25 cellular contexts compared by ENCODE assay signal in genomic region chrX:148492057-148492456, GRCh38. TPM values are rescaled to one million over a fixed set of nuclear protein-coding genes. Genes with fewer than 3 reads are reported as not detected.
DNase-seq lines count a peak whose midpoint lies in the region; ATAC-seq, FAIRE-seq and TF ChIP-seq lines count a peak whose summit lies in the region.
"Had no signal": no experiment of that assay in that cellular context is flagged by ENCODE, and none has a peak within 500 bp of the region (broad histone marks: within the 10 kb centered on the region; RNA-seq: fewer than 3 reads in every experiment).

No MANE protein-coding gene starts in this region.

- H3K9ac ChIP-seq in HepG2 (ENCODE audit: insufficient read depth, low read depth, low read length) (no peak overlapping the region), Loucy (ENCODE audit: low read depth, low read length, poor library complexity, severe bottlenecking) (no peak overlapping the region)
- H3K9ac ChIP-seq: BLaER1 had no signal

- TF ChIP-seq RAD21 in HepG2 (CRISPR knock-in tag; IDR thresholded peaks at IDR 0.05), result no peak

- H3K27ac ChIP-seq in HepG2 (ENCODE audit: extremely low read length, insufficient read depth, low read length), result no peak overlapping the region
- no peak overlapping the region for H3K27ac ChIP-seq in right lobe of liver
- no peak overlapping the region for H3K27ac ChIP-seq in left lung
- H3K27ac ChIP-seq: 22Rv1, BLaER1 had no signal

- no peak for TF ChIP-seq POLR2A in HepG2 (IDR thresholded peaks at IDR 0.05; ENCODE audit: insufficient read depth in 1 of 2, low read depth in 2 of 2, low read length in 2 of 2)
- TF ChIP-seq POLR2A in right lobe of liver (IDR thresholded peaks at IDR 0.05), result no peak

- no peaks in the 10 kb centered on the region for H3K36me3 Mint-ChIP-seq in activated T-helper 1 cell treated with anti-CD3 and anti-CD28 coated beads, Interleukin-12 subunit alpha, Interleukin-12 subunit beta, Interleukin-2, Interleukin-4 antibody, amounts not matched to agents 30 ng/mL and 10 ng/mL and 1 ng/mL, durations not matched to agents 14 hours and 24 hours and 36 hours (ENCODE audit: low read depth)
- H3K36me3 Mint-ChIP-seq: CD14-positive monocyte; CD4-positive, alpha-beta memory T cell; CD4-positive, CD25-positive, alpha-beta regulatory T cell; CD8-positive, alpha-beta memory T cell had no signal

- peaks cover 1% of the 10 kb centered on the region for H3K27me3 Mint-ChIP-seq in activated T-helper 1 cell treated with anti-CD3 and anti-CD28 coated beads, Interleukin-12 subunit alpha, Interleukin-12 subunit beta, Interleukin-2, Interleukin-4 antibody, amounts not matched to agents 30 ng/mL and 10 ng/mL and 1 ng/mL, durations not matched to agents 14 hours and 24 hours and 36 hours (ENCODE audit: insufficient read depth)
- H3K27me3 Mint-ChIP-seq: CD4-positive, alpha-beta memory T cell; CD4-positive, CD25-positive, alpha-beta regulatory T cell had no signal

- H3K4me3 Mint-ChIP-seq in activated T-helper 1 cell treated with anti-CD3 and anti-CD28 coated beads, Interleukin-12 subunit alpha, Interleukin-12 subunit beta, Interleukin-2, Interleukin-4 antibody, amounts not matched to agents 30 ng/mL and 10 ng/mL and 1 ng/mL, durations not matched to agents 14 hours and 24 hours and 36 hours, result no peak overlapping the region
- H3K4me3 Mint-ChIP-seq: CD14-positive monocyte; CD4-positive, CD25-positive, alpha-beta regulatory T cell; CD8-positive, alpha-beta memory T cell had no signal

- POLR2A ChIA-PET in HepG2 (lab: Yijun Ruan, JAX), result no interaction called here

- H4K20me1 ChIP-seq in HepG2 (ENCODE audit: insufficient read depth, low read length) (no peaks in the 10 kb centered on the region), Loucy (ENCODE audit: insufficient read depth, low read length, poor library complexity, severe bottlenecking) (no peaks in the 10 kb centered on the region)
- H4K20me1 ChIP-seq: BLaER1 had no signal

- no peak for FAIRE-seq in HepG2 (lab: Jason Lieb, UNC)
- FAIRE-seq: GM12878, GM12892 had no signal

- CTCF ChIA-PET in HepG2 (lab: Yijun Ruan, JAX; ENCODE audit: low intra/inter-chr PET ratio, low total read pairs), result no interaction called here

- H3K4me3 ChIP-seq in HepG2 (replicated peaks in 1 of 3; ENCODE audit: insufficient read depth in 1 of 3, low read depth in 2 of 3, low read length in 3 of 3) (no peak overlapping the region), right lobe of liver (no peak overlapping the region), Loucy (ENCODE audit: low read length, poor library complexity, severe bottlenecking) (no peak overlapping the region), left lung (no peak overlapping the region)
- H3K4me3 ChIP-seq: BLaER1, GM12878 had no signal

- H3K9me2 ChIP-seq in Loucy (replicated peaks; ENCODE audit: low read depth, low read length), result no peaks in the 10 kb centered on the region

- H3K36me3 ChIP-seq in HepG2 (replicated peaks in 1 of 2; ENCODE audit: control insufficient read depth in 1 of 2, insufficient read depth in 2 of 2, low read length in 2 of 2), result no peaks in the 10 kb centered on the region
- no peaks in the 10 kb centered on the region for H3K36me3 ChIP-seq in right lobe of liver
- no peaks in the 10 kb centered on the region for H3K36me3 ChIP-seq in Loucy (ENCODE audit: insufficient read depth, low read length)
- no peaks in the 10 kb centered on the region for H3K36me3 ChIP-seq in left lung
- H3K36me3 ChIP-seq: BE2C, BLaER1 had no signal

- intact Hi-C loops in HepG2 (cut with micrococcal nuclease; ENCODE audit: unreplicated experiment) (no loop called here), right lobe of liver (cut with DNase I) (no loop called here), left lung (cut with DNase I) (no loop called here)
- intact Hi-C loops in activated T-helper 1 cell treated with anti-CD3 and anti-CD28 coated beads, Interleukin-12 subunit alpha, Interleukin-12 subunit beta, Interleukin-2, Interleukin-4 antibody, amounts not matched to agents 30 ng/mL and 10 ng/mL and 1 ng/mL, durations not matched to agents 14 hours and 24 hours and 36 hours (cut with micrococcal nuclease), result no loop called here

- H3K27ac Mint-ChIP-seq in activated T-helper 1 cell treated with anti-CD3 and anti-CD28 coated beads, Interleukin-12 subunit alpha, Interleukin-12 subunit beta, Interleukin-2, Interleukin-4 antibody, amounts not matched to agents 30 ng/mL and 10 ng/mL and 1 ng/mL, durations not matched to agents 14 hours and 24 hours and 36 hours, result no peak overlapping the region
- H3K27ac Mint-ChIP-seq: CD14-positive monocyte; CD4-positive, alpha-beta memory T cell; CD4-positive, CD25-positive, alpha-beta regulatory T cell; CD8-positive, alpha-beta memory T cell had no signal

- BruUV-seq in HepG2 (replicated peaks; lab: Mats Ljungman, UMichigan), result no TSS peak

- H3K9me3 ChIP-seq in HepG2 (ENCODE audit: low read length), result no peaks in the 10 kb centered on the region
- H3K9me3 ChIP-seq in right lobe of liver, result no peaks in the 10 kb centered on the region
- H3K9me3 ChIP-seq in Loucy (ENCODE audit: insufficient read depth, low read depth, low read length), result no peaks in the 10 kb centered on the region
- H3K9me3 ChIP-seq in left lung, result no peaks in the 10 kb centered on the region
- H3K9me3 ChIP-seq: BE2C had no signal

- TF ChIP-seq CTCF in HepG2 (CRISPR knock-in tag; IDR thresholded peaks at IDR 0.05) (no peak), right lobe of liver (IDR thresholded peaks at IDR 0.05) (no peak), Loucy (conservative IDR thresholded peaks at IDR 0.05; ENCODE audit: low read length) (no peak), left lung (IDR thresholded peaks at IDR 0.05) (no peak)

- H2AFZ ChIP-seq in HepG2 (ENCODE audit: low read length) (no peak overlapping the region), Loucy (ENCODE audit: low read length) (peak overlapping the region; percentile 74; the same call in 1 of the 2 replicates)

- H3K9me3 Mint-ChIP-seq in activated T-helper 1 cell treated with anti-CD3 and anti-CD28 coated beads, Interleukin-12 subunit alpha, Interleukin-12 subunit beta, Interleukin-2, Interleukin-4 antibody, amounts not matched to agents 30 ng/mL and 10 ng/mL and 1 ng/mL, durations not matched to agents 14 hours and 24 hours and 36 hours, result no peaks in the 10 kb centered on the region
- H3K9me3 Mint-ChIP-seq: CD4-positive, alpha-beta memory T cell; CD8-positive, alpha-beta memory T cell had no signal

- WGBS in HepG2 (ENCODE audit: low lambda C conversion rate), result 3% methylated on average over 2 of the region's 2 CpGs
- WGBS in right lobe of liver (ENCODE audit: insufficient coverage, low coverage, low lambda C conversion rate, missing lambda C conversion rate), result 77% methylated on average over 2 of the region's 2 CpGs

- H3K4me2 ChIP-seq in HepG2 (ENCODE audit: low read depth, low read length), result no peak overlapping the region
- H3K4me2 ChIP-seq in Loucy (ENCODE audit: low read depth, low read length, poor library complexity, severe bottlenecking), result no peak overlapping the region
- H3K4me2 ChIP-seq: BLaER1 had no signal

- no peaks in the 10 kb centered on the region for H3F3A ChIP-seq in Loucy (ENCODE audit: low read depth)

- H3K4me1 ChIP-seq in HepG2 (ENCODE audit: insufficient read depth, low read length), result no peaks in the 10 kb centered on the region
- no peaks in the 10 kb centered on the region for H3K4me1 ChIP-seq in right lobe of liver
- H3K4me1 ChIP-seq in Loucy (ENCODE audit: insufficient read depth, low read length, poor library complexity, severe bottlenecking), result peaks cover 19% of the 10 kb centered on the region
- H3K4me1 ChIP-seq in left lung, result no peaks in the 10 kb centered on the region
- H3K4me1 ChIP-seq: BE2C had no signal

- ATAC-seq in HepG2 (no peak), right lobe of liver (no peak), left lung (no peak)
- ATAC-seq: GM12878 had no signal

- no peaks in the 10 kb centered on the region for H3K4me1 Mint-ChIP-seq in activated T-helper 1 cell treated with anti-CD3 and anti-CD28 coated beads, Interleukin-12 subunit alpha, Interleukin-12 subunit beta, Interleukin-2, Interleukin-4 antibody, amounts not matched to agents 30 ng/mL and 10 ng/mL and 1 ng/mL, durations not matched to agents 14 hours and 24 hours and 36 hours (ENCODE audit: low read depth)
- H3K4me1 Mint-ChIP-seq: CD4-positive, CD25-positive, alpha-beta regulatory T cell had no signal

- no peaks in the 10 kb centered on the region for H3K27me3 ChIP-seq in HepG2 (ENCODE audit: control insufficient read depth in 1 of 2, insufficient read depth in 2 of 2, low read length in 2 of 2)
- H3K27me3 ChIP-seq in right lobe of liver, result no peaks in the 10 kb centered on the region
- no peaks in the 10 kb centered on the region for H3K27me3 ChIP-seq in Loucy (ENCODE audit: insufficient read depth, low read length, poor library complexity, severe bottlenecking)
- no peaks in the 10 kb centered on the region for H3K27me3 ChIP-seq in left lung
- H3K27me3 ChIP-seq: BE2C, BLaER1 had no signal

- H3K79me2 ChIP-seq in HepG2 (ENCODE audit: insufficient read depth, low read length) (no peaks in the 10 kb centered on the region), Loucy (ENCODE audit: insufficient read depth, low read length) (no peaks in the 10 kb centered on the region)

- in situ Hi-C loops in HepG2 (cut with HindIII; ENCODE audit: extremely low pct_ligation_motif_present, low pct_unique_long_range_greater_than_20kb), result no loop called here

- no peak for TF ChIP-seq EP300 in HepG2 (IDR thresholded peaks at IDR 0.05; ENCODE audit: low read depth in 2 of 2, low read length in 2 of 2)
- no peak for TF ChIP-seq EP300 in HepG2 (CRISPR knock-in tag; IDR thresholded peaks at IDR 0.05; ENCODE audit: borderline replicate concordance)

- DNase-seq in HepG2 (ENCODE audit: low spot score) (no peak), right lobe of liver (no peak), left lung (no peak)
- no peak for DNase-seq in activated T-helper 1 cell treated with anti-CD3 and anti-CD28 coated beads, Interleukin-12 subunit alpha, Interleukin-12 subunit beta, Interleukin-2, Interleukin-4 antibody, amounts not matched to agents 30 ng/mL and 10 ng/mL and 1 ng/mL, durations not matched to agents 14 hours and 24 hours and 36 hours (ENCODE audit: low spot score)
- DNase-seq: ACHN; BE2C; C1 segment of cervical spinal cord; CD4-positive, alpha-beta memory T cell; CD4-positive, CD25-positive, alpha-beta regulatory T cell; CD8-positive, alpha-beta memory T cell; COR-L47; DMS 273 treated with DMSO at 0.1 percent for 48 hours; DMS153; DMS53; DMS79; DND-41; EL; GDM1 had no signal

RNA-seq across cellular contexts. Expression of gene AFF2, which starts 8.4 kb away (rescaled TPM):
- total RNA-seq in HepG2 (2016; rRNA removed; fragmentation: Illumina TruSeq; extraction: Trizol) (not detected in 2 replicates), right lobe of liver (1 to 10 TPM in 1 of 6 experiments, under 1 TPM in 5; 0.06 to 1.9 (median 0.15) TPM), left lung (10 to 100 TPM in 1 of 2 donors, 1 to 10 TPM in 1; 6.0 to 10.2 TPM)
- 0.18 TPM in 1 of 2 replicates, not detected in the other for total RNA-seq in HepG2 (2016; cell fraction: cytosol; rRNA removed; fragmentation: Illumina TruSeq; extraction: Trizol; ENCODE audit: low read depth)
- total RNA-seq in HepG2 (2016; cell fraction: insoluble cytoplasmic fraction; rRNA removed; fragmentation: Illumina TruSeq; extraction: Trizol), result not detected in 2 replicates
- not detected in 2 replicates for total RNA-seq in HepG2 (2016; cell fraction: membrane; rRNA removed; fragmentation: Illumina TruSeq; extraction: Trizol)
- total RNA-seq in HepG2 (2016; cell fraction: nucleus; rRNA removed; fragmentation: Illumina TruSeq; extraction: Trizol), result not detected in 2 replicates
- not detected in 2 replicates for polyA plus RNA-seq in HepG2 (2011; rRNA removed)
- polyA plus RNA-seq in HepG2 (2011; cell fraction: cytosol; rRNA removed), result not detected in 2 replicates
- polyA plus RNA-seq in HepG2 (2011; cell fraction: nucleus; rRNA removed), result not detected in 2 replicates
- polyA plus RNA-seq in HepG2 (2012), result not detected in 2 replicates
- not detected in 2 replicates for polyA plus RNA-seq in HepG2 (2016; cell fraction: cytosol; fragmentation: Illumina TruSeq; extraction: Trizol; ENCODE audit: low read depth)
- polyA plus RNA-seq in HepG2 (2016; cell fraction: insoluble cytoplasmic fraction; fragmentation: Illumina TruSeq; extraction: Trizol; ENCODE audit: low read depth), result not detected in 2 replicates
- polyA plus RNA-seq in HepG2 (2016; cell fraction: membrane; fragmentation: Illumina TruSeq; extraction: Trizol; ENCODE audit: low read depth), result not detected in 2 replicates
- not detected in 2 replicates for polyA plus RNA-seq in HepG2 (2016; cell fraction: nucleus; fragmentation: Illumina TruSeq; extraction: Trizol; ENCODE audit: insufficient read depth, low read depth)
- not detected in 2 replicates for polyA minus RNA-seq in HepG2 (2011; rRNA and poly(A)+ RNA removed; ENCODE audit: low replicate concordance)
- polyA minus RNA-seq in HepG2 (2011; cell fraction: cytosol; rRNA and poly(A)+ RNA removed), result not detected in 2 replicates
- polyA minus RNA-seq in HepG2 (2011; cell fraction: nucleus; rRNA and poly(A)+ RNA removed), result not detected in 2 replicates
- total RNA-seq in activated T-helper 1 cell treated with anti-CD3 and anti-CD28 coated beads, Interleukin-12 subunit alpha, Interleukin-12 subunit beta, Interleukin-2, Interleukin-4 antibody, amounts not matched to agents 30 ng/mL and 10 ng/mL and 1 ng/mL, durations not matched to agents 14 hours and 24 hours and 36 hours, result 1.5 and 1.8 TPM in 2 replicates
- total RNA-seq: A673, GM12878 had no signal
- polyA plus RNA-seq: CD4-positive, CD25-positive, alpha-beta regulatory T cell; CD8-positive, alpha-beta memory T cell had no signal
